In the genomic region with DNA sequence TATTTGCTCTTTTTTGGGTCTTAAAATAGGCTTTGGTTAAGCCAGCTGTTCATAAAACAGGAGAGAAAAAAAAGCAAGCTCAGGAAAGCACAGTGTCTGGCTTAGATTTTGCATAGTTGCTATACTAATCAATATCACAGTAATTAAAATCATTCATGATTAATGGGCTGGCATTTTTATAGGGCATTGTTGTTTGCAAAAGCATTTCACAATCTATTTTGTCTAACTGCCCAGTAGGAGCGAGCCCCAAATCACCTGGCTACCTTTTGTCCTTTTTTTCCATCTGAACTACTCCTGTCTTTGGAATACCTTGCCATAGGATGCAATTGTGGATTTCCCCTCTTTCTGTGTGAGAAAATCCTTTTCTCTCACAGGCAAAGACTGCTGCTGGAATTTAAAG, we compare ENCODE assay signal across 27 cellular contexts.
"Had no signal": no experiment of that assay in that cellular context is flagged by ENCODE, and none has a peak within 500 bp of the region (broad histone marks: within the 10 kb centered on the region; RNA-seq: fewer than 3 reads in every experiment).

No MANE protein-coding gene starts in this region.

- FAIRE-seq: endometrium, islet of Langerhans, keratinocyte had no signal

- H3K9me3 Mint-ChIP-seq: mesothelial cell of epicardium had no signal

- H3K27me3 ChIP-seq: colonic mucosa, esophagus squamous epithelium, gastrocnemius medialis, heart right ventricle, left lung had no signal

- H3K27ac ChIP-seq: colonic mucosa, epithelial cell of prostate, esophagus squamous epithelium, gastrocnemius medialis, heart right ventricle, left lung, lower lobe of right lung had no signal

- ATAC-seq: effector memory CD8-positive, alpha-beta T cell; esophagus mucosa; gastrocnemius medialis; heart right ventricle; left cardiac atrium; left lung; left ventricle myocardium superior; lower lobe of right lung; mucosa of descending colon had no signal

- H3K27ac Mint-ChIP-seq: dendritic cell treated with granulocyte-macrophage colony-stimulating factor and Interleukin-4, amounts not matched to agents 40 ng/mL and 50 ng/mL, for 4 days; effector memory CD8-positive, alpha-beta T cell; endodermal cell; mesothelial cell of epicardium; naive B cell had no signal

- H3K36me3 Mint-ChIP-seq: mesothelial cell of epicardium, naive B cell had no signal

- H3K4me3 ChIP-seq: colonic mucosa, esophagus squamous epithelium, gastrocnemius medialis, heart right ventricle, left lung, lower lobe of right lung, mucosa of descending colon had no signal

- H3K4me1 ChIP-seq: colonic mucosa, esophagus squamous epithelium, gastrocnemius medialis, heart right ventricle, left lung, lower lobe of right lung had no signal

- DNase-seq: colonic mucosa; cortex of kidney; effector CD8-positive, alpha-beta T cell; effector memory CD8-positive, alpha-beta T cell; endodermal cell; erythroblast; esophagus squamous epithelium; foreskin fibroblast; foreskin melanocyte; gastrocnemius medialis; glutamatergic neuron; head of caudate nucleus; heart right ventricle; hippocampal formation; left cardiac atrium; left lung; left ventricle myocardium superior; lower lobe of right lung; mucosa of descending colon; naive B cell had no signal

- H3K36me3 ChIP-seq: colonic mucosa, esophagus squamous epithelium, gastrocnemius medialis, heart right ventricle, left lung, lower lobe of right lung had no signal

- H3K4me3 Mint-ChIP-seq: dendritic cell treated with granulocyte-macrophage colony-stimulating factor and Interleukin-4, amounts not matched to agents 40 ng/mL and 50 ng/mL, for 4 days; effector memory CD8-positive, alpha-beta T cell; endodermal cell; mesothelial cell of epicardium; naive B cell had no signal

- H3K27me3 Mint-ChIP-seq: dendritic cell treated with granulocyte-macrophage colony-stimulating factor and Interleukin-4, amounts not matched to agents 40 ng/mL and 50 ng/mL, for 4 days; effector memory CD8-positive, alpha-beta T cell; naive B cell had no signal

- H3K9me3 ChIP-seq: colonic mucosa, esophagus squamous epithelium, gastrocnemius medialis, heart right ventricle, lower lobe of right lung, mucosa of descending colon had no signal

- H3K4me1 Mint-ChIP-seq: endodermal cell, naive B cell had no signal
